21 cellular contexts compared by ENCODE assay signal in the genomic region with DNA sequence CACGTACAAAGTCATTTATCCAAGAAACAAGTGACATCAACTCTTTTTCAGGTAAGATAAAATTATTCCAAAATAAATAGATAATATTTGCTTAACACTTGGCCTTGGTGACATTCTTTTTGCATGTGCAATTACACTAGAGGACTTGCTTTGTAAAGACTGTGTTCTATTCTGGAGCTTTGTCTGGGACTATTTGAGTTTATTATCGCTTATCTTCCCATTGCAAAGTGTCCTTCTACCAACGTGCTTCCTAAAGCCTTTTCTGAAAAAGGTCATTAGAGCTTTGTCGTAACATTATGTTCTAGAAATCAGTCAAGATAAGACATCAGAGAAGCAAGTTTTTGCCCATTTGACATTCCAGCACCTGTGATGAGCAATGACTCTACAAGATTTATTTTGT.
"Had no signal": no experiment of that assay in that cellular context is flagged by ENCODE, and none has a peak within 500 bp of the region (broad histone marks: within the 10 kb centered on the region; RNA-seq: fewer than 3 reads in every experiment).

No MANE protein-coding gene starts in this region.

- ATAC-seq: activated naive CD8-positive, alpha-beta T cell treated with anti-CD3 and anti-CD28 coated beads, Interleukin-2, amount 50 U/mL, for 24 hours; activated T-cell treated with anti-CD3 and anti-CD28 coated beads, Interleukin-2, amount 50 U/mL, for 4 hours; gastroesophageal sphincter; stimulated activated naive CD8-positive, alpha-beta T cell treated with anti-CD3 and anti-CD28 coated beads, Interleukin-15, Interleukin-2, amounts not matched to agents 100 U/mL and 50 U/mL, for 24 hours had no signal

- H3K4me3 ChIP-seq: esophagus muscularis mucosa, gastroesophageal sphincter, tibial nerve, uterus had no signal

- H3K27ac ChIP-seq: esophagus muscularis mucosa, gastroesophageal sphincter, tibial nerve, uterus had no signal

- H3K27me3 ChIP-seq: esophagus muscularis mucosa, gastroesophageal sphincter, tibial nerve, uterus had no signal

- H3K9me3 ChIP-seq: esophagus muscularis mucosa, gastroesophageal sphincter, tibial nerve, uterus had no signal

- DNase-seq: activated CD4-positive, alpha-beta T cell treated with anti-CD3 and anti-CD28 coated beads, Interleukin-2, amount 50 U/mL, for 1 hour; activated CD4-positive, CD25-positive, alpha-beta regulatory T cell treated with anti-CD3 and anti-CD28 coated beads, Interleukin-2, amount 50 U/mL, for 72 hours; activated CD8-positive, alpha-beta memory T cell treated with anti-CD3 and anti-CD28 coated beads, Interleukin-2, amount 50 U/mL, for 4 hours; activated effector memory CD4-positive, alpha-beta T cell treated with Interleukin-2 at 50 U/mL for 16 hours; activated naive CD4-positive, alpha-beta T cell treated with anti-CD3 and anti-CD28 coated beads, Interleukin-2, amount 10 ng/mL, durations not matched to agents 7 days and 5 days; activated naive CD8-positive, alpha-beta T cell treated with anti-CD3 and anti-CD28 coated beads, Interleukin-2, amount 50 U/mL, for 24 hours; activated T-cell treated with anti-CD3 and anti-CD28 coated beads, Interleukin-2, amount 50 U/mL, for 4 hours; aorta; cerebellar nuclear complex; effector CD8-positive, alpha-beta T cell; mammary epithelial cell; midbrain; posterior cingulate gyrus; stimulated activated CD4-positive, alpha-beta T cell treated with anti-CD3 and anti-CD28 coated beads, Interleukin-12 subunit alpha, Interleukin-12 subunit beta, amount 100 ng/mL, for 4 hours; stimulated activated CD4-positive, alpha-beta T cell treated with anti-CD3 and anti-CD28 coated beads, Interleukin-2, amount 100 ng/mL, for 24 hours; stimulated activated naive CD8-positive, alpha-beta T cell treated with anti-CD3 and anti-CD28 coated beads, Interleukin-15, Interleukin-2, amounts not matched to agents 100 U/mL and 50 U/mL, for 24 hours; uterus had no signal

- FAIRE-seq: endothelial cell of umbilical vein had no signal

- H3K36me3 ChIP-seq: esophagus muscularis mucosa, gastroesophageal sphincter, tibial nerve, uterus had no signal
